Comparison of ENCODE assay signal across 11 cellular contexts in the genomic region with DNA sequence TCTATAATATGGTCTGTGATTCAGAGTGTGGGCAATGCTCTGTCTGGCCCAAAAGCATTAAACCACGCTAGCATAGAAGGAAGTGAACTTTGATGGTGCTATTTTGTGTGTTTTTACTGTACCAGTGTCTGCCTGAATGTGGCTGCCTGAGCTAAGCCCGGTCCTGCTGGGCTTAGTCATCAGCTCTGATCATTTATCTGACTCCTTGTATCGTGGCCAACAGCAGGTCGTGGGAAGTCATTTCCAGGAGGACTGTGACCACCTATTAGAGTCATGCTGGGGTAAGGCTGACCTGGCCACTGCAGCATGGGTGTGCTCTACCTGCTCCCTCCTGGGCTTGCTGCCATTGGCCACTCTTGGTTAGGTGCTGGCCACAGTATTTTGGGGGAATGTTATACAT.
DNase-seq lines count a peak whose midpoint lies in the region; ATAC-seq and TF ChIP-seq lines count a peak whose summit lies in the region.
"Had no signal": no experiment of that assay in that cellular context is flagged by ENCODE, and none has a peak within 500 bp of the region (broad histone marks: within the 10 kb centered on the region; RNA-seq: fewer than 3 reads in every experiment).

No MANE protein-coding gene starts in this region.

- no peak for TF ChIP-seq CTCF in GM23338 (conservative IDR thresholded peaks at IDR 0.05; ENCODE audit: low read depth in 2 of 2)
- no peak for TF ChIP-seq CTCF in SK-N-SH (IDR thresholded peaks at IDR 0.05)
- TF ChIP-seq CTCF in fibroblast of lung (conservative IDR thresholded peaks at IDR 0.05 in 1 of 2, IDR thresholded peaks at IDR 0.05 in 1 of 2; ENCODE audit: low read depth in 1 of 2, low read length in 2 of 2): no peak
- no peak for TF ChIP-seq CTCF in esophagus muscularis mucosa (IDR thresholded peaks at IDR 0.05)
- no peak for TF ChIP-seq CTCF in mesothelial cell of epicardium (IDR thresholded peaks at IDR 0.05; ENCODE audit: unreplicated experiment)

- ATAC-seq in GM23338: no peak
- ATAC-seq in GM21576 (IDR thresholded peaks at IDR 0.05; ENCODE audit: unreplicated experiment): no peak

- intact Hi-C loops in esophagus muscularis mucosa (cut with DNase I): no loop called here

- no peak overlapping the region for H3K9ac ChIP-seq in SK-N-SH
- no peak overlapping the region for H3K9ac ChIP-seq in fibroblast of lung (ENCODE audit: insufficient read depth, low read length)
- no peak overlapping the region for H3K9ac ChIP-seq in skeletal muscle satellite cell (ENCODE audit: low read depth, low read length)

- peaks cover 5% of the 10 kb centered on the region for H3K9me2 ChIP-seq in GM23338 (ENCODE audit: insufficient read depth)
- 0 out of 2 replicates have a peak, but pooled peaks cover 3% of the 10 kb centered on the region for H3K9me2 ChIP-seq in SK-N-SH

- no peaks in the 10 kb centered on the region for H3F3A ChIP-seq in GM23338 (replicated peaks; ENCODE audit: low read depth)
- peaks cover 14% of the 10 kb centered on the region for H3F3A ChIP-seq in SK-N-SH (replicated peaks; ENCODE audit: insufficient read depth)

- TF ChIP-seq POLR2A in esophagus muscularis mucosa (IDR thresholded peaks at IDR 0.05; ENCODE audit: low read depth): no peak

- H3K4me2 ChIP-seq in GM23338: no peak overlapping the region
- H3K4me2 ChIP-seq in SK-N-SH: no peak overlapping the region
- no peak overlapping the region for H3K4me2 ChIP-seq in fibroblast of lung (ENCODE audit: extremely low read depth, insufficient read depth, low read length)
- peak overlapping the region; percentile 42 for H3K4me2 ChIP-seq in skeletal muscle satellite cell (ENCODE audit: low read length)

- H4K20me1 ChIP-seq in GM23338 (replicated peaks; ENCODE audit: insufficient read depth) (no peaks in the 10 kb centered on the region), SK-N-SH (ENCODE audit: insufficient read depth) (no peaks in the 10 kb centered on the region), fibroblast of lung (ENCODE audit: control insufficient read depth, extremely low read depth, insufficient read depth, low read length) (no peaks in the 10 kb centered on the region)

- POLR2A ChIA-PET in SK-N-SH (lab: Yijun Ruan, JAX): no interaction called here

- H3K4me3 Mint-ChIP-seq in GM23338: no peak overlapping the region
- no peak overlapping the region for H3K4me3 Mint-ChIP-seq in mesothelial cell of epicardium

- no peak for TF ChIP-seq RAD21 in SK-N-SH (IDR thresholded peaks at IDR 0.05; ENCODE audit: low read length)

- 7% methylated on average over 4 of the region's 4 CpGs for WGBS in SK-N-SH (ENCODE audit: low lambda C conversion rate)
- WGBS in esophagus muscularis mucosa: 40% methylated on average over 4 of the region's 4 CpGs

- H3K36me3 ChIP-seq in GM23338 (ENCODE audit: insufficient read depth) (no peaks in the 10 kb centered on the region), SK-N-SH (replicated peaks in 1 of 2; ENCODE audit: control insufficient read depth in 1 of 2, insufficient read depth in 2 of 2, low read length in 1 of 2) (no peaks in the 10 kb centered on the region), fibroblast of lung (ENCODE audit: control insufficient read depth, insufficient read depth, low read length) (no peaks in the 10 kb centered on the region), skeletal muscle satellite cell (ENCODE audit: insufficient read depth, low read length) (no peaks in the 10 kb centered on the region), esophagus muscularis mucosa (no peaks in the 10 kb centered on the region)
- H3K36me3 ChIP-seq: thyroid gland had no signal

- H3K27ac ChIP-seq in GM23338 (ENCODE audit: low read depth) (no peak overlapping the region), SK-N-SH (ENCODE audit: low read depth in 2 of 2, low read length in 1 of 2) (peak overlapping the region in 1 of 2 experiments; percentile 60; a peak in 2 of 4 replicates), fibroblast of lung (ENCODE audit: insufficient read depth, low read length) (no peak overlapping the region), esophagus muscularis mucosa (replicated peaks in 1 of 4) (no peak overlapping the region)
- H3K27ac ChIP-seq: thyroid gland had no signal

- H3K27me3 ChIP-seq in GM23338 (ENCODE audit: insufficient read depth) (no peaks in the 10 kb centered on the region), SK-N-SH (ENCODE audit: insufficient read depth) (no peaks in the 10 kb centered on the region), fibroblast of lung (ENCODE audit: control insufficient read depth, insufficient read depth, low read length) (no peaks in the 10 kb centered on the region), skeletal muscle satellite cell (ENCODE audit: control insufficient read depth, insufficient read depth, low read length) (no peaks in the 10 kb centered on the region), esophagus muscularis mucosa (no peaks in the 10 kb centered on the region)
- H3K27me3 ChIP-seq: thyroid gland had no signal

- CTCF ChIA-PET in SK-N-SH (lab: Yijun Ruan, JAX): interaction anchor here (1.4 kb wide), 1 partner anchor 38 kb away, joined by 3 read pairs; no protein-coding TSS in a partner anchor

- H3K4me3 ChIP-seq in GM23338 (no peak overlapping the region), SK-N-SH (ENCODE audit: low read depth in 2 of 2, low read length in 1 of 2) (no peak overlapping the region), fibroblast of lung (replicated peaks in 1 of 4; ENCODE audit: control extremely low read depth in 1 of 4, insufficient read depth in 1 of 4, low read depth in 3 of 4, low read length in 4 of 4) (no peak overlapping the region), skeletal muscle satellite cell (ENCODE audit: low read length) (no peak overlapping the region), esophagus muscularis mucosa (no peak overlapping the region)
- H3K4me3 ChIP-seq: thyroid gland had no signal

- H3K9me3 Mint-ChIP-seq in GM23338: no peaks in the 10 kb centered on the region; the same call in 2 of the 3 replicates
- peaks cover 2% of the 10 kb centered on the region for H3K9me3 Mint-ChIP-seq in mesothelial cell of epicardium

- H3K9me3 ChIP-seq in SK-N-SH (no peaks in the 10 kb centered on the region), fibroblast of lung (ENCODE audit: control insufficient read depth, insufficient read depth, low read depth, low read length) (no peaks in the 10 kb centered on the region), skeletal muscle satellite cell (replicated peaks; ENCODE audit: low read length) (no peaks in the 10 kb centered on the region), esophagus muscularis mucosa (no peaks in the 10 kb centered on the region)
- H3K9me3 ChIP-seq: thyroid gland had no signal

- H3K4me1 ChIP-seq in GM23338 (ENCODE audit: insufficient read depth): no peaks in the 10 kb centered on the region
- no peaks in the 10 kb centered on the region; a peak in 1 of 4 replicates for H3K4me1 ChIP-seq in SK-N-SH (ENCODE audit: control insufficient read depth in 1 of 2, insufficient read depth in 2 of 2, low read depth in 1 of 2, low read length in 1 of 2)
- H3K4me1 ChIP-seq in fibroblast of lung (ENCODE audit: control insufficient read depth, extremely low read depth, insufficient read depth, low read length): no peaks in the 10 kb centered on the region
- H3K4me1 ChIP-seq in skeletal muscle satellite cell (ENCODE audit: control insufficient read depth, insufficient read depth, low read length): peaks cover 38% of the 10 kb centered on the region
- no peaks in the 10 kb centered on the region for H3K4me1 ChIP-seq in esophagus muscularis mucosa
- H3K4me1 ChIP-seq: thyroid gland had no signal

- H2AFZ ChIP-seq in GM23338: no peak overlapping the region
- H2AFZ ChIP-seq in SK-N-SH (ENCODE audit: low read depth): no peak overlapping the region
- H2AFZ ChIP-seq in fibroblast of lung (ENCODE audit: low read length): no peak overlapping the region

- peak; percentile 6 for DNase-seq in GM23338 (ENCODE audit: low spot score)
- no peak for DNase-seq in SK-N-SH
- DNase-seq in fibroblast of lung (ENCODE audit: low read depth in 2 of 2): peak; percentile 38 to 88
- no peak for DNase-seq in esophagus muscularis mucosa (ENCODE audit: extremely low spot score)
- DNase-seq in SHP77 treated with DMSO at 0.1 percent for 48 hours (lab: John Stamatoyannopoulos, UW): no peak
- no peak for DNase-seq in mesothelial cell of epicardium (ENCODE audit: low spot score in 2 of 2, unreplicated experiment in 2 of 2)
- DNase-seq: DMS79 treated with DMSO at 0.1 percent for 48 hours, left cardiac atrium, thyroid gland had no signal

- H3K27ac Mint-ChIP-seq in GM23338: no peak overlapping the region
- no peak overlapping the region for H3K27ac Mint-ChIP-seq in mesothelial cell of epicardium

- H3K4me1 Mint-ChIP-seq in GM23338: peaks cover 3% of the 10 kb centered on the region; the same call in 1 of the 3 replicates
- peaks cover 2% of the 10 kb centered on the region for H3K4me1 Mint-ChIP-seq in mesothelial cell of epicardium

- H3K79me2 ChIP-seq in GM23338 (replicated peaks; ENCODE audit: insufficient read depth) (no peaks in the 10 kb centered on the region), SK-N-SH (ENCODE audit: insufficient read depth) (no peaks in the 10 kb centered on the region), fibroblast of lung (ENCODE audit: control insufficient read depth, insufficient read depth, low read length) (no peaks in the 10 kb centered on the region)

- H3K36me3 Mint-ChIP-seq in GM23338 (ENCODE audit: low read depth) (no peaks in the 10 kb centered on the region), mesothelial cell of epicardium (no peaks in the 10 kb centered on the region)

- TF ChIP-seq EP300 in SK-N-SH (IDR thresholded peaks at IDR 0.05; ENCODE audit: borderline replicate concordance in 1 of 2, low read depth in 1 of 2, low read length in 1 of 2) (no peak), esophagus muscularis mucosa (IDR thresholded peaks at IDR 0.05) (no peak)

- H3K27me3 Mint-ChIP-seq in GM23338 (ENCODE audit: insufficient read depth, low read depth, poor library complexity) (no peaks in the 10 kb centered on the region), mesothelial cell of epicardium (ENCODE audit: low read depth) (peaks cover 13% of the 10 kb centered on the region)

TF ChIP-seq in GM23338, 12 proteins besides CTCF, POLR2A, EP300 and RAD21 (continues in another document):
- no peak for TF ChIP-seq ZNF114 (CRISPR knock-in tag; IDR thresholded peaks at IDR 0.05)

TF ChIP-seq in SK-N-SH, 30 proteins besides CTCF, POLR2A, EP300 and RAD21 (continues in another document):
- TF ChIP-seq PBX3 (IDR thresholded peaks at IDR 0.05) (peak; percentile 32; the same call in 1 of the 2 replicates), RFX5 (IDR thresholded peaks at IDR 0.05; ENCODE audit: low read length) (no peak), TCF12 (IDR thresholded peaks at IDR 0.05) (peak; percentile 58; the same call in 1 of the 2 replicates)

Comparison
In these comparisons a context has a peak if more than half of its experiments do, and no peak if none do; other contexts are left out.
1. DNase-seq: peak in GM23338 (single experiment) and fibroblast of lung (2 of 2); none in SK-N-SH (single experiment), esophagus muscularis mucosa (single experiment), SHP77 treated with DMSO at 0.1 percent for 48 hours (single experiment) and mesothelial cell of epicardium (0 of 2).